Comparison of ENCODE assay signal across 8 cellular contexts in the genomic region with DNA sequence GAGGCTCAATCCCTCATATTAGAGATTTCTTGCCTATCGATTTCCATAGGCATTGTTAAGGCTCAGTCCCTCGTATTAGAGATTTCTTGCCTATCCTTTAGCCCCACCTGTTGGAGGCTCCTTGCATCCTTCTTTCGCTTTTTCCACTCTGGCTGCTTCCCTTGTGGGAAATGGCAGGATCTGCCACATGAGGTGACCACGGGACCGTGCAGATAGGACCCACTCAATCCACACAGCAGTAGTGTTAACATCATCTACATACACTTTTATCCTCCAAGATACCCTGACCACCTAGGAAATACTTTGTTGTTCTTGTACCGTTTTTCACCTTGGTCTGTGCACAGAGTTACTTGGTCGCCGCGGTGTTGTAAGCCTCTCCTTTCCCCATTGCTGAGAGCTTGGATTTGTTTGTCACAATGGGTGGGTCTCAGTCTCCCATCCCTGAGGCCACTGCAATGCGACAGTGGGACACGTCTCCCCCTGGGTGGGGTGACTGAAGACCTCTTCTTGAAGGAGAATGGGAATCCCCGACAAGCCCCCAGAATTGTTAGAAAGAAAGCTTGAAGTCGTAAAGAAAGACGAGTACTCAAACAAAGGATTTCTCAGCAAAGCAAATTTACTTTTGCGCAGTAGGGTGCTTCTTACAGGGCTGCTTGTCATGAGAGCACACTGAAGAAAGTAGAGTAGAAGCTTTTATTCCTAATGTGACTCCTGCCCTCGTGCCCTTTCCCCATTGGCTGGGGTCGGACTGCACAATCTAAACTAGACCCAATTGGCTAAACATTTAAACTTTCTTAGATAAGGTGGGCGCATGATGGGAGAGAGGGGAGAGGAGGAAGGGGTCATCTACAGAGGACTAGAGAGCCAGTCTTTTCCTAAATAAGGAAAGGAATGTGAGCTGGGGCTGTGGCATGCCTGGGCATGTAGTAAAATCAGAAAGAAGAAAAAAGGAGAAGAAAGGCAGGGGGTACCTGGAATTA. TPM values are rescaled to one million over a fixed set of nuclear protein-coding genes. Genes with fewer than 3 reads are reported as not detected.
A peak's percentile ranks its signal among the peaks of the same experiment; 100 is the strongest.
DNase-seq lines count a peak whose midpoint lies in the region; ATAC-seq and TF ChIP-seq lines count a peak whose summit lies in the region.

No MANE protein-coding gene starts in this region.

- no peak overlapping the region for H3K27ac ChIP-seq in body of pancreas

- 69 to 73% methylated on average over 18 of the region's 18 CpGs for WGBS in body of pancreas, 2 donors

- no peak overlapping the region for H3K27ac Mint-ChIP-seq in Calu3 (ENCODE audit: unreplicated experiment)

- H3K27me3 Mint-ChIP-seq in Calu3 (ENCODE audit: unreplicated experiment), result no peaks in the 10 kb centered on the region

- no peaks in the 10 kb centered on the region for H3K36me3 Mint-ChIP-seq in Calu3 (ENCODE audit: insufficient read depth, unreplicated experiment)

- H3K27me3 ChIP-seq in body of pancreas, result no peaks in the 10 kb centered on the region

- TF ChIP-seq EP300 in Ishikawa (IDR thresholded peaks at IDR 0.05; ENCODE audit: borderline replicate concordance), result no peak

- ATAC-seq in body of pancreas, result peak; percentile 50
- no peak for ATAC-seq in GM21529 (IDR thresholded peaks at IDR 0.05; ENCODE audit: unreplicated experiment)
- ATAC-seq in HG03520 (IDR thresholded peaks at IDR 0.05; ENCODE audit: unreplicated experiment), result no peak

- CTCF ChIA-PET in Calu3 (lab: Charles Lee), result no interaction called here

- DNase-seq in Calu3 (peak; percentile 24), body of pancreas (peak; percentile 33 to 64 (median 54)), kidney tubule cell (ENCODE audit: low spot score) (peak; percentile 51), NOMO-1 (lab: John Stamatoyannopoulos, UW; ENCODE audit: unreplicated experiment in 2 of 2) (no peak)
- DNase-seq in effector CD4-positive, alpha-beta T cell, result no peak

- TF ChIP-seq POLR2A in body of pancreas (IDR thresholded peaks at IDR 0.05), result no peak

- H3K4me3 ChIP-seq in body of pancreas, result no peak overlapping the region

- intact Hi-C loops in Calu3 (cut with micrococcal nuclease; ENCODE audit: unreplicated experiment) (no loop called here), body of pancreas (cut with DNase I) (no loop called here)

- TF ChIP-seq CTCF in Calu3 (IDR thresholded peaks at IDR 0.05; ENCODE audit: unreplicated experiment) (peak; percentile 26), body of pancreas (IDR thresholded peaks at IDR 0.05) (peak; percentile 34 to 77 (median 71))

- no peak overlapping the region for H3K4me3 Mint-ChIP-seq in Calu3 (ENCODE audit: low read depth, unreplicated experiment)

- H3K4me1 Mint-ChIP-seq in Calu3 (ENCODE audit: low read depth, unreplicated experiment), result no peaks in the 10 kb centered on the region

- BruUV-seq in Calu3 (replicated peaks; lab: Mats Ljungman, UMichigan), result no TSS peak

- no peaks in the 10 kb centered on the region for H3K9me3 Mint-ChIP-seq in Calu3 (ENCODE audit: low read depth, unreplicated experiment)

- TF ChIP-seq RAD21 in Ishikawa (IDR thresholded peaks at IDR 0.05; ENCODE audit: low read depth), result peak; percentile 61

- H3K9me3 ChIP-seq in body of pancreas, result no peaks in the 10 kb centered on the region

- peaks cover 6% of the 10 kb centered on the region for H3K4me1 ChIP-seq in body of pancreas

- H3K36me3 ChIP-seq in body of pancreas (replicated peaks in 1 of 2; ENCODE audit: insufficient read depth in 1 of 2, low read depth in 2 of 2), result no peaks in the 10 kb centered on the region

TF ChIP-seq in Ishikawa, 13 proteins besides CTCF, POLR2A, EP300 and RAD21:
- TF ChIP-seq TEAD4 (IDR thresholded peaks at IDR 0.05), result no peak
- TF ChIP-seq, protein P1, sequence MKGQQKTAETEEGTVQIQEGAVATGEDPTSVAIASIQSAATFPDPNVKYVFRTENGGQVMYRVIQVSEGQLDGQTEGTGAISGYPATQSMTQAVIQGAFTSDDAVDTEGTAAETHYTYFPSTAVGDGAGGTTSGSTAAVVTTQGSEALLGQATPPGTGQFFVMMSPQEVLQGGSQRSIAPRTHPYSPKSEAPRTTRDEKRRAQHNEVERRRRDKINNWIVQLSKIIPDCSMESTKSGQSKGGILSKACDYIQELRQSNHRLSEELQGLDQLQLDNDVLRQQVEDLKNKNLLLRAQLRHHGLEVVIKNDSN (IDR thresholded peaks at IDR 0.05), result no peak
- no peak for TF ChIP-seq EGR1 (IDR thresholded peaks at IDR 0.05)
- TF ChIP-seq FOXM1 (IDR thresholded peaks at IDR 0.05; ENCODE audit: borderline replicate concordance, low read depth), result no peak
- no peak for TF ChIP-seq TCF12 (IDR thresholded peaks at IDR 0.05; ENCODE audit: low read depth)
- no peak for TF ChIP-seq TAF1 (IDR thresholded peaks at IDR 0.05; ENCODE audit: low read depth)
- TF ChIP-seq ZBTB7A (IDR thresholded peaks at IDR 0.05; ENCODE audit: low read depth), result no peak
- no peak for TF ChIP-seq CEBPB (IDR thresholded peaks at IDR 0.05)
- TF ChIP-seq NFIC (IDR thresholded peaks at IDR 0.05), result no peak
- TF ChIP-seq, protein P2, sequence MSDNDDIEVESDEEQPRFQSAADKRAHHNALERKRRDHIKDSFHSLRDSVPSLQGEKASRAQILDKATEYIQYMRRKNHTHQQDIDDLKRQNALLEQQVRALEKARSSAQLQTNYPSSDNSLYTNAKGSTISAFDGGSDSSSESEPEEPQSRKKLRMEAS (IDR thresholded peaks at IDR 0.05), result no peak
- no peak for TF ChIP-seq CREB1 (IDR thresholded peaks at IDR 0.05; ENCODE audit: low read depth)
- TF ChIP-seq, protein P3, sequence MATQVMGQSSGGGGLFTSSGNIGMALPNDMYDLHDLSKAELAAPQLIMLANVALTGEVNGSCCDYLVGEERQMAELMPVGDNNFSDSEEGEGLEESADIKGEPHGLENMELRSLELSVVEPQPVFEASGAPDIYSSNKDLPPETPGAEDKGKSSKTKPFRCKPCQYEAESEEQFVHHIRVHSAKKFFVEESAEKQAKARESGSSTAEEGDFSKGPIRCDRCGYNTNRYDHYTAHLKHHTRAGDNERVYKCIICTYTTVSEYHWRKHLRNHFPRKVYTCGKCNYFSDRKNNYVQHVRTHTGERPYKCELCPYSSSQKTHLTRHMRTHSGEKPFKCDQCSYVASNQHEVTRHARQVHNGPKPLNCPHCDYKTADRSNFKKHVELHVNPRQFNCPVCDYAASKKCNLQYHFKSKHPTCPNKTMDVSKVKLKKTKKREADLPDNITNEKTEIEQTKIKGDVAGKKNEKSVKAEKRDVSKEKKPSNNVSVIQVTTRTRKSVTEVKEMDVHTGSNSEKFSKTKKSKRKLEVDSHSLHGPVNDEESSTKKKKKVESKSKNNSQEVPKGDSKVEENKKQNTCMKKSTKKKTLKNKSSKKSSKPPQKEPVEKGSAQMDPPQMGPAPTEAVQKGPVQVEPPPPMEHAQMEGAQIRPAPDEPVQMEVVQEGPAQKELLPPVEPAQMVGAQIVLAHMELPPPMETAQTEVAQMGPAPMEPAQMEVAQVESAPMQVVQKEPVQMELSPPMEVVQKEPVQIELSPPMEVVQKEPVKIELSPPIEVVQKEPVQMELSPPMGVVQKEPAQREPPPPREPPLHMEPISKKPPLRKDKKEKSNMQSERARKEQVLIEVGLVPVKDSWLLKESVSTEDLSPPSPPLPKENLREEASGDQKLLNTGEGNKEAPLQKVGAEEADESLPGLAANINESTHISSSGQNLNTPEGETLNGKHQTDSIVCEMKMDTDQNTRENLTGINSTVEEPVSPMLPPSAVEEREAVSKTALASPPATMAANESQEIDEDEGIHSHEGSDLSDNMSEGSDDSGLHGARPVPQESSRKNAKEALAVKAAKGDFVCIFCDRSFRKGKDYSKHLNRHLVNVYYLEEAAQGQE (IDR thresholded peaks at IDR 0.05; ENCODE audit: low read depth), result no peak
- no peak for TF ChIP-seq YY1 (IDR thresholded peaks at IDR 0.05; ENCODE audit: low read depth)
TF ChIP-seq in Ishikawa: peak in this region for 0.

RNA-seq across cellular contexts. Expression of a gene that starts 19.8 kb away (rescaled TPM):
- total RNA-seq in Calu3 (2022), result 7.3 and 7.5 TPM in 2 replicates
- 1 to 10 TPM; 7.3 to 9.1 TPM for total RNA-seq in body of pancreas

RNA-seq across cellular contexts. Expression of a gene that starts 29.0 kb away (rescaled TPM):
- total RNA-seq in Calu3 (2022), result 27.9 and 28.1 TPM in 2 replicates
- total RNA-seq in body of pancreas, result 10 to 100 TPM; 11.2 to 17.9 TPM

RNA-seq across cellular contexts. Expression of a gene that starts 29.5 kb away (rescaled TPM):
- total RNA-seq in Calu3 (2022) (0.21 and 1.1 TPM in 2 replicates), body of pancreas (under 1 TPM in 1 of 2 donors, not detected in 1; 0.78 TPM)

Comparison
In these comparisons a context has a peak if more than half of its experiments do, and no peak if none do; other contexts are left out.
1. DNase-seq: peak in Calu3 (single experiment), body of pancreas (4 of 4) and kidney tubule cell (single experiment); none in NOMO-1 (0 of 2) and effector CD4-positive, alpha-beta T cell (single experiment).